13 cellular contexts compared by ENCODE assay signal in the genomic region with DNA sequence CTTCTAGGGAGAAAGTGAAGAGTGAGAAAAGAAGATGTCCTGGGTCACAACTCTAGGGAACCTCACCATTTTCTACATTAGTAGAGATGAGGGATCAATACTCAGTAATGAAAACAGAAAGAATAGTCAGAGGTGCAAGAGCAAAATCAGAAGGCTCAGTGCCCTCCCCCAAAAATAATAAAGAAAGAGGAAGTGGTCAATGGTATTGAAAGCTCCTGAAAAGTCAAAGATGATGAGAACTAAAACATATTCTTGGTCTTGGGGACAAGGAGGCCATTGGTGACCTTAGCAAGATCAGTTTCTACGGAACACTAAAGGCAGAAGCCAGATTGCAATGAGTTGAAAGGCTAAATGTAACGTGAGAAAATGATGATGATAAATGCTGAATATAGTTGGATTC. TPM values are rescaled to one million over a fixed set of nuclear protein-coding genes. Genes with fewer than 3 reads are reported as not detected.
DNase-seq lines count a peak whose midpoint lies in the region; ATAC-seq lines count a peak whose summit lies in the region.
"Had no signal": no experiment of that assay in that cellular context is flagged by ENCODE, and none has a peak within 500 bp of the region (broad histone marks: within the 10 kb centered on the region; RNA-seq: fewer than 3 reads in every experiment).

No MANE protein-coding gene starts in this region.

- H3K4me1 Mint-ChIP-seq in activated CD8-positive, alpha-beta memory T cell treated with anti-CD3 and anti-CD28 coated beads, Interleukin-2, amount 10 ng/mL, durations not matched to agents 7 days and 5 days: peaks cover 28% of the 10 kb centered on the region

- intact Hi-C loops in head of caudate nucleus (cut with DNase I): loop anchor here (10.0 kb wide), 1 partner anchor 284 kb away; no protein-coding TSS in a partner anchor

- CTCF ChIA-PET in activated CD8-positive, alpha-beta memory T cell treated with anti-CD3 and anti-CD28 coated beads, Interleukin-2, amount 10 ng/mL, durations not matched to agents 7 days and 5 days (lab: Charles Lee): no interaction called here

- peaks cover 0 to 15% (median 9%) of the 10 kb centered on the region in 11 experiments; a peak in 16 of 22 replicates for H3K9me3 ChIP-seq in BLaER1 treated with 17β-estradiol and CSF1 and Interleukin-3, amounts not matched to agents 10 nM and 100 nM (replicated peaks in 1 of 11)

- H3K9ac ChIP-seq in BLaER1 treated with 17β-estradiol and CSF1 and Interleukin-3, amounts not matched to agents 10 nM and 100 nM: no peak overlapping the region

- peaks cover 20 to 50% (median 38%) of the 10 kb centered on the region in 10 experiments for H3K4me1 ChIP-seq in BLaER1 treated with 17β-estradiol and CSF1 and Interleukin-3, amounts not matched to agents 10 nM and 100 nM

- H4K20me1 ChIP-seq in BLaER1 treated with 17β-estradiol and CSF1 and Interleukin-3, amounts not matched to agents 10 nM and 100 nM: no peaks in the 10 kb centered on the region

- ATAC-seq in GM19395 (IDR thresholded peaks at IDR 0.05; ENCODE audit: unreplicated experiment) (peak; percentile 68), HG02938 (IDR thresholded peaks at IDR 0.05; ENCODE audit: unreplicated experiment) (peak; percentile 68), HG03571 (IDR thresholded peaks at IDR 0.05; ENCODE audit: unreplicated experiment) (peak; percentile 67)
- no peak for ATAC-seq in activated CD8-positive, alpha-beta memory T cell treated with anti-CD3 and anti-CD28 coated beads, Interleukin-2, amount 10 ng/mL, durations not matched to agents 7 days and 5 days

- peak overlapping the region in 10 of 11 experiments; percentile 3 to 90 (median 47); a peak in 19 of 22 replicates for H3K4me2 ChIP-seq in BLaER1 treated with 17β-estradiol and CSF1 and Interleukin-3, amounts not matched to agents 10 nM and 100 nM

- DNase-seq in NCI-H1417 treated with DMSO at 0.1 percent for 48 hours (lab: John Stamatoyannopoulos, UW) (no peak), DMS 273 (lab: John Stamatoyannopoulos, UW; ENCODE audit: unreplicated experiment) (no peak), head of caudate nucleus (no peak)
- DNase-seq in activated CD8-positive, alpha-beta memory T cell treated with anti-CD3 and anti-CD28 coated beads, Interleukin-2, amount 10 ng/mL, durations not matched to agents 7 days and 5 days: no peak
- DNase-seq: activated CD4-positive, alpha-beta T cell treated with anti-CD3 and anti-CD28 coated beads, Interleukin-2, amount 50 U/mL, for 48 hours; activated naive CD4-positive, alpha-beta T cell treated with Interleukin-2 at 50 U/mL for 16 hours; NCI-H82; retina; stimulated activated CD4-positive, alpha-beta T cell treated with anti-CD3 and anti-CD28 coated beads, Interleukin-4, amount 100 ng/mL, for 1 hour had no signal

- H3K27ac ChIP-seq in BLaER1 treated with 17β-estradiol and CSF1 and Interleukin-3, amounts not matched to agents 10 nM and 100 nM: peak overlapping the region in 8 of 11 experiments; percentile 37 to 85 (median 77); a peak in 13 of 22 replicates

- H3K27me3 Mint-ChIP-seq in activated CD8-positive, alpha-beta memory T cell treated with anti-CD3 and anti-CD28 coated beads, Interleukin-2, amount 10 ng/mL, durations not matched to agents 7 days and 5 days: no peaks in the 10 kb centered on the region

- H3K36me3 Mint-ChIP-seq in activated CD8-positive, alpha-beta memory T cell treated with anti-CD3 and anti-CD28 coated beads, Interleukin-2, amount 10 ng/mL, durations not matched to agents 7 days and 5 days: no peaks in the 10 kb centered on the region

- H3K4me3 ChIP-seq in BLaER1 treated with 17β-estradiol and CSF1 and Interleukin-3, amounts not matched to agents 10 nM and 100 nM: no peak overlapping the region

- no peak overlapping the region for H3K27ac Mint-ChIP-seq in activated CD8-positive, alpha-beta memory T cell treated with anti-CD3 and anti-CD28 coated beads, Interleukin-2, amount 10 ng/mL, durations not matched to agents 7 days and 5 days

- H3K9me3 Mint-ChIP-seq in activated CD8-positive, alpha-beta memory T cell treated with anti-CD3 and anti-CD28 coated beads, Interleukin-2, amount 10 ng/mL, durations not matched to agents 7 days and 5 days (ENCODE audit: low read depth): peaks cover 2% of the 10 kb centered on the region

- H3K36me3 ChIP-seq in BLaER1 treated with 17β-estradiol and CSF1 and Interleukin-3, amounts not matched to agents 10 nM and 100 nM: no peaks in the 10 kb centered on the region

- H3K27me3 ChIP-seq in BLaER1 treated with 17β-estradiol and CSF1 and Interleukin-3, amounts not matched to agents 10 nM and 100 nM: no peaks in the 10 kb centered on the region

- H3K4me3 Mint-ChIP-seq in activated CD8-positive, alpha-beta memory T cell treated with anti-CD3 and anti-CD28 coated beads, Interleukin-2, amount 10 ng/mL, durations not matched to agents 7 days and 5 days: no peak overlapping the region

RNA-seq across cellular contexts. Expression of gene MYO1B, which starts 24.5 kb away (rescaled TPM):
- 1 to 10 TPM; 1.6 to 4.3 TPM for total RNA-seq in activated CD8-positive, alpha-beta memory T cell treated with anti-CD3 and anti-CD28 coated beads, Interleukin-2, amount 10 ng/mL, durations not matched to agents 7 days and 5 days
